In genomic region chr19:50003810-50004419, GRCh38 we compare ENCODE assay signal across 8 cellular contexts. TPM values are rescaled to one million over a fixed set of nuclear protein-coding genes. Genes with fewer than 3 reads are reported as not detected.
DNase-seq lines count a peak whose midpoint lies in the region; ATAC-seq and TF ChIP-seq lines count a peak whose summit lies in the region.

No MANE protein-coding gene starts in this region.

- POLR2A ChIA-PET in activated CD4-positive, alpha-beta T cell treated with anti-CD3 and anti-CD28 coated beads, Interleukin-2, amount 10 ng/mL, durations not matched to agents 7 days and 5 days (lab: Charles Lee): no interaction called here

- CTCF ChIA-PET in activated CD4-positive, alpha-beta T cell treated with anti-CD3 and anti-CD28 coated beads, Interleukin-2, amount 10 ng/mL, durations not matched to agents 7 days and 5 days (lab: Charles Lee): interaction anchor here (1.0 to 1.2 kb wide), 2 partner anchors 20 to 21 kb away, joined by 3 read pairs; no protein-coding TSS in a partner anchor

- no peaks in the 10 kb centered on the region for H3K27me3 Mint-ChIP-seq in activated CD4-positive, alpha-beta T cell treated with anti-CD3 and anti-CD28 coated beads, Interleukin-2, amount 10 ng/mL, durations not matched to agents 7 days and 5 days
- no peaks in the 10 kb centered on the region for H3K27me3 Mint-ChIP-seq in mesothelial cell of epicardium (ENCODE audit: low read depth)

- ATAC-seq in HG03108 (IDR thresholded peaks at IDR 0.05; ENCODE audit: unreplicated experiment) (peak; percentile 37), HG03520 (IDR thresholded peaks at IDR 0.05; ENCODE audit: unreplicated experiment) (no peak)

- peaks cover 64% of the 10 kb centered on the region for H3K36me3 Mint-ChIP-seq in activated CD4-positive, alpha-beta T cell treated with anti-CD3 and anti-CD28 coated beads, Interleukin-2, amount 10 ng/mL, durations not matched to agents 7 days and 5 days (ENCODE audit: low read depth)
- peaks cover 30% of the 10 kb centered on the region for H3K36me3 Mint-ChIP-seq in mesothelial cell of epicardium

- DNase-seq in Ammon's horn (ENCODE audit: low spot score): peak; percentile 33
- peak; percentile 37 for DNase-seq in activated CD4-positive, alpha-beta T cell treated with anti-CD3 and anti-CD28 coated beads, Interleukin-2, amount 10 ng/mL, durations not matched to agents 7 days and 5 days
- peak; percentile 90 for DNase-seq in fibroblast of the conjunctiva (ENCODE audit: low read depth)
- peak; percentile 11 to 19 for DNase-seq in stimulated activated CD8-positive, alpha-beta memory T cell treated with anti-CD3 and anti-CD28 coated beads, Interleukin-15, amount 100 ng/mL, for 4 hours (ENCODE audit: low read depth in 2 of 2)
- DNase-seq in mesothelial cell of epicardium (ENCODE audit: low spot score in 2 of 2, unreplicated experiment in 2 of 2): no peak
- no peak for DNase-seq in HuH-7 (ENCODE audit: low spot score)

- peaks cover 35% of the 10 kb centered on the region for H3K4me1 Mint-ChIP-seq in activated CD4-positive, alpha-beta T cell treated with anti-CD3 and anti-CD28 coated beads, Interleukin-2, amount 10 ng/mL, durations not matched to agents 7 days and 5 days
- no peaks in the 10 kb centered on the region for H3K4me1 Mint-ChIP-seq in mesothelial cell of epicardium

- H3K27ac Mint-ChIP-seq in activated CD4-positive, alpha-beta T cell treated with anti-CD3 and anti-CD28 coated beads, Interleukin-2, amount 10 ng/mL, durations not matched to agents 7 days and 5 days: no peak overlapping the region
- no peak overlapping the region for H3K27ac Mint-ChIP-seq in mesothelial cell of epicardium

- TF ChIP-seq CTCF in mesothelial cell of epicardium (IDR thresholded peaks at IDR 0.05; ENCODE audit: unreplicated experiment): no peak

- H3K4me3 Mint-ChIP-seq in activated CD4-positive, alpha-beta T cell treated with anti-CD3 and anti-CD28 coated beads, Interleukin-2, amount 10 ng/mL, durations not matched to agents 7 days and 5 days: peak overlapping the region; percentile 35
- H3K4me3 Mint-ChIP-seq in mesothelial cell of epicardium: no peak overlapping the region

- H3K9me3 Mint-ChIP-seq in activated CD4-positive, alpha-beta T cell treated with anti-CD3 and anti-CD28 coated beads, Interleukin-2, amount 10 ng/mL, durations not matched to agents 7 days and 5 days: no peaks in the 10 kb centered on the region
- no peaks in the 10 kb centered on the region for H3K9me3 Mint-ChIP-seq in mesothelial cell of epicardium

RNA-seq across cellular contexts. Expression of gene VRK3, which starts 21.3 kb away (rescaled TPM):
- 10 to 100 TPM; 75.4 to 86.9 TPM for total RNA-seq in activated CD4-positive, alpha-beta T cell treated with anti-CD3 and anti-CD28 coated beads, Interleukin-2, amount 10 ng/mL, durations not matched to agents 7 days and 5 days
- 40.1 to 42.0 TPM (median 40.6 TPM) in 3 replicates for total RNA-seq in mesothelial cell of epicardium

RNA-seq across cellular contexts. Expression of gene ZNF473, which starts 21.9 kb away (rescaled TPM):
- 10 to 100 TPM; 10.0 to 10.6 TPM for total RNA-seq in activated CD4-positive, alpha-beta T cell treated with anti-CD3 and anti-CD28 coated beads, Interleukin-2, amount 10 ng/mL, durations not matched to agents 7 days and 5 days
- 11.1 to 13.1 TPM (median 12.4 TPM) in 3 replicates for total RNA-seq in mesothelial cell of epicardium

RNA-seq across cellular contexts. Expression of gene SIGLEC11, which starts 42.9 kb away (rescaled TPM):
- not detected for total RNA-seq in activated CD4-positive, alpha-beta T cell treated with anti-CD3 and anti-CD28 coated beads, Interleukin-2, amount 10 ng/mL, durations not matched to agents 7 days and 5 days
- 0.62 to 2.8 TPM (median 1.7 TPM) in 3 replicates for total RNA-seq in mesothelial cell of epicardium

Comparison
In these comparisons a context has a peak if more than half of its experiments do, and no peak if none do; other contexts are left out.
1. DNase-seq: peak in Ammon's horn (single experiment), activated CD4-positive, alpha-beta T cell treated with anti-CD3 and anti-CD28 coated beads, Interleukin-2, amount 10 ng/mL, durations not matched to agents 7 days and 5 days (single experiment), fibroblast of the conjunctiva (single experiment) and stimulated activated CD8-positive, alpha-beta memory T cell treated with anti-CD3 and anti-CD28 coated beads, Interleukin-15, amount 100 ng/mL, for 4 hours (2 of 2); none in mesothelial cell of epicardium (0 of 2) and HuH-7 (single experiment).